In genomic region chr20:347317-347639, GRCh38 we compare ENCODE assay signal across 1 cellular context.
TF ChIP-seq lines count a peak whose summit lies in the region.

No MANE protein-coding gene starts in this region.

TF ChIP-seq in H1, 55 proteins besides CTCF, POLR2A, EP300 and RAD21:
- no peak for TF ChIP-seq TEAD4 (IDR thresholded peaks at IDR 0.05; ENCODE audit: low read depth, low read length)
- TF ChIP-seq SAP30 (IDR thresholded peaks at IDR 0.05; ENCODE audit: insufficient read depth, insufficient replicate concordance, low read length): no peak
- TF ChIP-seq BACH1 (IDR thresholded peaks at IDR 0.05; ENCODE audit: low read length): no peak
- no peak for TF ChIP-seq RFX5 (IDR thresholded peaks at IDR 0.05; ENCODE audit: borderline replicate concordance, low read depth, low read length)
- TF ChIP-seq TAF1 (IDR thresholded peaks at IDR 0.05; ENCODE audit: low read depth, low read length): no peak
- TF ChIP-seq KDM4A (IDR thresholded peaks at IDR 0.05; ENCODE audit: low read depth, low read length, severe bottlenecking): peak; percentile 4
- 0 out of 2 replicates have a peak, but pooled peaks have one; percentile 18 for TF ChIP-seq KDM5A (IDR thresholded peaks at IDR 0.05; ENCODE audit: low read length)
- no peak for TF ChIP-seq SIRT6 (IDR thresholded peaks at IDR 0.05; ENCODE audit: low read length)
- no peak for TF ChIP-seq GTF2F1 (IDR thresholded peaks at IDR 0.05; ENCODE audit: borderline replicate concordance, low read depth, low read length)
- no peak for TF ChIP-seq EGR1 (IDR thresholded peaks at IDR 0.05; ENCODE audit: borderline replicate concordance, low read depth, low read length)
- TF ChIP-seq CREB1 (IDR thresholded peaks at IDR 0.05): no peak
- TF ChIP-seq POLR2AphosphoS5 (IDR thresholded peaks at IDR 0.05; ENCODE audit: low read depth, low read length): no peak
TF ChIP-seq in H1: peak in this region for 2.
